8 cellular contexts compared by ENCODE assay signal in genomic region chr1:192474080-192474683, GRCh38.
DNase-seq lines count a peak whose midpoint lies in the region; ATAC-seq and TF ChIP-seq lines count a peak whose summit lies in the region.

No MANE protein-coding gene starts in this region.

- no peak overlapping the region for H2AK5ac ChIP-seq in IMR-90 (ENCODE audit: low read depth, low read length)

- no CpG with 5 or more reads among the region's 5 CpGs for WGBS in IMR-90 (ENCODE audit: extremely low coverage in 2 of 2, insufficient read length in 1 of 2), 2 experiments

- peak; percentile 56 for ATAC-seq in IMR-90 (ENCODE audit: low read depth)
- no peak for ATAC-seq in GM19324 (IDR thresholded peaks at IDR 0.05; ENCODE audit: low FRiP score, unreplicated experiment)
- ATAC-seq in stimulated activated memory B cell treated with anti-CD40 and anti-IgM and Interleukin-4, amounts not matched to agents 10 μg/mL and 1 μg/mL and 100 μg/mL, for 72 hours, result no peak

- no peak overlapping the region for H2BK120ac ChIP-seq in IMR-90 (ENCODE audit: low read depth, low read length)

- no peak overlapping the region for H3K56ac ChIP-seq in IMR-90 (ENCODE audit: extremely low read depth, insufficient read depth, low read length)

- H2BK15ac ChIP-seq in IMR-90 (ENCODE audit: low read depth, low read length), result no peak overlapping the region

- no peaks in the 10 kb centered on the region for H3K79me1 ChIP-seq in IMR-90 (ENCODE audit: low read depth in 1 of 2, low read length in 2 of 2)

- H3K4me3 ChIP-seq in IMR-90 (ENCODE audit: insufficient read depth, low read depth, low read length) (no peak overlapping the region), Peyer's patch (no peak overlapping the region)

- H3K23ac ChIP-seq in IMR-90 (ENCODE audit: low read depth, low read length), result no peak overlapping the region

- no peak overlapping the region for H4K8ac ChIP-seq in IMR-90 (ENCODE audit: low read depth in 2 of 2, low read length in 2 of 2)

- no peak overlapping the region for H3K27ac ChIP-seq in IMR-90 (ENCODE audit: insufficient read depth, low read length)
- H3K27ac ChIP-seq in Peyer's patch, result no peak overlapping the region

- no peaks in the 10 kb centered on the region for H4K20me1 ChIP-seq in IMR-90 (ENCODE audit: insufficient read depth, low read length)

- H2BK20ac ChIP-seq in IMR-90 (ENCODE audit: low read depth, low read length), result no peak overlapping the region

- H2AK9ac ChIP-seq in IMR-90 (replicated peaks; ENCODE audit: low read depth, low read length, poor library complexity), result no peak overlapping the region

- POLR2A ChIA-PET in IMR-90 (lab: Charles Lee; ENCODE audit: unreplicated experiment), result no interaction called here

- DNase-seq in Caki2 (ENCODE audit: low read depth) (peak; percentile 48), IMR-90 (peak; percentile 23), Peyer's patch (no peak), erythroblast (lab: John Stamatoyannopoulos, UW) (peak; percentile 19 to 54), progenitor cell of endocrine pancreas (ENCODE audit: low spot score, unreplicated experiment) (no peak), 8988T (no peak)

- TF ChIP-seq POLR2A in IMR-90 (IDR thresholded peaks at IDR 0.05; ENCODE audit: low read depth, low read length), result no peak
- TF ChIP-seq POLR2A in Peyer's patch (IDR thresholded peaks at IDR 0.05), result no peak
- no peak for TF ChIP-seq POLR2A in erythroblast (IDR thresholded peaks at IDR 0.05; ENCODE audit: low read length)

- peak; percentile 76 for TF ChIP-seq RAD21 in IMR-90 (IDR thresholded peaks at IDR 0.05; ENCODE audit: low read length)

- CTCF ChIA-PET in IMR-90 (lab: Yijun Ruan, JAX), result interaction anchor here (0.6 to 1.9 kb wide), 12 partner anchors 12 to 765 kb away, joined by 3 to 12 read pairs (median 3); no protein-coding TSS in a partner anchor

- no peak overlapping the region for H2BK5ac ChIP-seq in IMR-90 (ENCODE audit: low read depth, low read length, poor library complexity, severe bottlenecking)

- H3K27ac Mint-ChIP-seq in progenitor cell of endocrine pancreas, result no peak overlapping the region
- no peak overlapping the region for H3K27ac Mint-ChIP-seq in stimulated activated memory B cell treated with anti-CD40 and anti-IgM and Interleukin-4, amounts not matched to agents 10 μg/mL and 1 μg/mL and 100 μg/mL, for 72 hours

- BruUV-seq in IMR-90 (replicated peaks; lab: Mats Ljungman, UMichigan), result no TSS peak

- H3K9me3 ChIP-seq in IMR-90 (ENCODE audit: control insufficient read depth, insufficient read depth, low read length) (no peaks in the 10 kb centered on the region), Peyer's patch (no peaks in the 10 kb centered on the region)

- H3K36me3 ChIP-seq in IMR-90 (ENCODE audit: control insufficient read depth, insufficient read depth, low read length), result no peaks in the 10 kb centered on the region
- H3K36me3 ChIP-seq in Peyer's patch, result no peaks in the 10 kb centered on the region

- dilution Hi-C loops in IMR-90 (cut with HindIII; ENCODE audit: low sequenced_read_pairs, unreplicated experiment), result no loop called here

- H3K14ac ChIP-seq in IMR-90 (replicated peaks; ENCODE audit: low read depth, low read length), result no peak overlapping the region

- no peak overlapping the region for H3K4ac ChIP-seq in IMR-90 (ENCODE audit: low read depth, low read length)

- H3K4me2 ChIP-seq in IMR-90 (ENCODE audit: low read depth, low read length), result no peak overlapping the region

- H4K91ac ChIP-seq in IMR-90 (ENCODE audit: insufficient read depth, low read depth, low read length), result no peak overlapping the region

- no peak overlapping the region for H3K9ac ChIP-seq in IMR-90 (ENCODE audit: low read depth, low read length)

- no peaks in the 10 kb centered on the region for H3K9me3 Mint-ChIP-seq in progenitor cell of endocrine pancreas (ENCODE audit: low read depth)
- H3K9me3 Mint-ChIP-seq in stimulated activated memory B cell treated with anti-CD40 and anti-IgM and Interleukin-4, amounts not matched to agents 10 μg/mL and 1 μg/mL and 100 μg/mL, for 72 hours, result no peaks in the 10 kb centered on the region

- H3K27me3 ChIP-seq in IMR-90 (ENCODE audit: control insufficient read depth, insufficient read depth, low read length), result no peaks in the 10 kb centered on the region
- H3K27me3 ChIP-seq in Peyer's patch, result no peaks in the 10 kb centered on the region

- intact Hi-C loops in IMR-90 (cut with micrococcal nuclease), result loop anchor here (1.0 to 5.0 kb wide), 4 partner anchors 337 to 648 kb away; partner anchors contain the start of gene CDC73

- H3K9me1 ChIP-seq in IMR-90 (ENCODE audit: insufficient read depth, low read length), result no peaks in the 10 kb centered on the region

- no peaks in the 10 kb centered on the region for H3K36me3 Mint-ChIP-seq in progenitor cell of endocrine pancreas (ENCODE audit: insufficient read depth)
- no peaks in the 10 kb centered on the region for H3K36me3 Mint-ChIP-seq in stimulated activated memory B cell treated with anti-CD40 and anti-IgM and Interleukin-4, amounts not matched to agents 10 μg/mL and 1 μg/mL and 100 μg/mL, for 72 hours

- no peaks in the 10 kb centered on the region for H3K4me1 Mint-ChIP-seq in progenitor cell of endocrine pancreas (ENCODE audit: low read depth)
- H3K4me1 Mint-ChIP-seq in stimulated activated memory B cell treated with anti-CD40 and anti-IgM and Interleukin-4, amounts not matched to agents 10 μg/mL and 1 μg/mL and 100 μg/mL, for 72 hours, result no peaks in the 10 kb centered on the region

- no peak overlapping the region for H4K5ac ChIP-seq in IMR-90 (ENCODE audit: low read depth, low read length)

- H3K4me1 ChIP-seq in IMR-90 (ENCODE audit: control insufficient read depth, insufficient read depth, low read length), result no peaks in the 10 kb centered on the region
- H3K4me1 ChIP-seq in Peyer's patch, result no peaks in the 10 kb centered on the region

- in situ Hi-C loops in Caki2 (cut with HindIII; ENCODE audit: low pct_unique_long_range_greater_than_20kb, low sequenced_read_pairs) (no loop called here), IMR-90 (cut with MboI; ENCODE audit: low sequenced_read_pairs) (loop anchor here (5.0 to 10.0 kb wide), 4 partner anchors 111 to 641 kb away; no protein-coding TSS in a partner anchor)

- no peaks in the 10 kb centered on the region for H3K27me3 Mint-ChIP-seq in progenitor cell of endocrine pancreas
- peaks cover 32% of the 10 kb centered on the region for H3K27me3 Mint-ChIP-seq in stimulated activated memory B cell treated with anti-CD40 and anti-IgM and Interleukin-4, amounts not matched to agents 10 μg/mL and 1 μg/mL and 100 μg/mL, for 72 hours

- no peak overlapping the region for H2AFZ ChIP-seq in IMR-90 (replicated peaks; ENCODE audit: low read length, poor library complexity)

- peak; percentile 66 for TF ChIP-seq CTCF in IMR-90 (conservative IDR thresholded peaks at IDR 0.05; ENCODE audit: low read depth, low read length)
- peak; percentile 39 to 81 (median 72) for TF ChIP-seq CTCF in Peyer's patch (IDR thresholded peaks at IDR 0.05)
- peak; percentile 83 for TF ChIP-seq CTCF in progenitor cell of endocrine pancreas (IDR thresholded peaks at IDR 0.05; ENCODE audit: unreplicated experiment)

- no peak overlapping the region for H3K4me3 Mint-ChIP-seq in progenitor cell of endocrine pancreas (ENCODE audit: low read depth)
- no peak overlapping the region for H3K4me3 Mint-ChIP-seq in stimulated activated memory B cell treated with anti-CD40 and anti-IgM and Interleukin-4, amounts not matched to agents 10 μg/mL and 1 μg/mL and 100 μg/mL, for 72 hours

- H3K18ac ChIP-seq in IMR-90 (ENCODE audit: low read depth, low read length), result no peak overlapping the region

TF ChIP-seq in IMR-90, 13 proteins besides CTCF, POLR2A, EP300 and RAD21:
- TF ChIP-seq SMC3 (IDR thresholded peaks at IDR 0.05; ENCODE audit: low read depth, low read length), result peak; percentile 76
- no peak for TF ChIP-seq MAZ (IDR thresholded peaks at IDR 0.05; ENCODE audit: borderline replicate concordance, low read depth, low read length)
TF ChIP-seq in IMR-90: peak in this region for 1.

Comparison
In these comparisons a context has a peak if more than half of its experiments do, and no peak if none do; other contexts are left out.
1. DNase-seq: peak in Caki2 (single experiment), IMR-90 (single experiment) and erythroblast (2 of 2); none in Peyer's patch (0 of 3), progenitor cell of endocrine pancreas (single experiment) and 8988T (single experiment).
2. Peak in every context shown above with its lines, with median percentiles within 50 percentile points of each other: CTCF ChIP-seq.